ENCODE assay signal across 32 cellular contexts in genomic region chr17:67283727-67284516, GRCh38.
"Had no signal": no experiment of that assay in that cellular context is flagged by ENCODE, and none has a peak within 500 bp of the region (broad histone marks: within the 10 kb centered on the region; RNA-seq: fewer than 3 reads in every experiment).

No MANE protein-coding gene starts in this region.

- DNase-seq: activated CD4-positive, alpha-beta memory T cell treated with anti-CD3 and anti-CD28 coated beads, Interleukin-2, amount 10 ng/mL, durations not matched to agents 7 days and 5 days; activated CD4-positive, alpha-beta T cell treated with anti-CD3 and anti-CD28 coated beads for 1 hour; activated CD4-positive, alpha-beta T cell treated with anti-CD3 and anti-CD28 coated beads for 4 hours; activated CD4-positive, alpha-beta T cell treated with anti-CD3 and anti-CD28 coated beads, Interleukin-2, amount 10 ng/mL, durations not matched to agents 7 days and 5 days; activated CD4-positive, alpha-beta T cell treated with anti-CD3 and anti-CD28 coated beads, Interleukin-2, amount 50 U/mL, for 4 hours; activated CD8-positive, alpha-beta memory T cell treated with anti-CD3 and anti-CD28 coated beads, Interleukin-2, amount 50 U/mL, for 48 hours; activated gamma-delta T cell; activated naive CD4-positive, alpha-beta T cell; activated naive CD4-positive, alpha-beta T cell treated with anti-CD3 and anti-CD28 coated beads, Interleukin-2, amount 10 ng/mL, durations not matched to agents 7 days and 5 days; activated naive CD8-positive, alpha-beta T cell treated with anti-CD3 and anti-CD28 coated beads, Interleukin-2, amount 10 ng/mL, durations not matched to agents 7 days and 5 days; activated T-cell treated with anti-CD3 and anti-CD28 coated beads for 4 hours; activated T-cell treated with anti-CD3 and anti-CD28 coated beads, Interleukin-2, amount 50 U/mL, for 24 hours; activated T-cell treated with anti-CD3 and anti-CD28 coated beads, Interleukin-2, amount 50 U/mL, for 72 hours; central memory CD4-positive, alpha-beta T cell; cerebellar nuclear complex; colonic mucosa; dorsolateral prefrontal cortex; effector memory CD4-positive, alpha-beta T cell; endodermal cell; foreskin fibroblast; gastrocnemius medialis; glutamatergic neuron; heart left ventricle; T-helper 2 cell had no signal

- ATAC-seq: activated naive CD4-positive, alpha-beta T cell treated with anti-CD3 and anti-CD28 coated beads, Interleukin-2, amount 50 U/mL, for 72 hours; activated T-cell treated with anti-CD3 and anti-CD28 coated beads, Interleukin-2, amount 50 U/mL, for 72 hours; esophagus mucosa; gastrocnemius medialis; heart left ventricle; WTC11 had no signal

- H3K36me3 Mint-ChIP-seq: activated naive CD4-positive, alpha-beta T cell treated with anti-CD3 and anti-CD28 coated beads, Interleukin-2, amount 10 ng/mL, durations not matched to agents 7 days and 5 days; activated naive CD4-positive, alpha-beta T cell treated with anti-CD3 and anti-CD28 coated beads, Interleukin-2, amount 50 U/mL, for 72 hours; activated naive CD8-positive, alpha-beta T cell treated with anti-CD3 and anti-CD28 coated beads, Interleukin-2, amount 10 ng/mL, durations not matched to agents 7 days and 5 days; brain; WTC11 had no signal

- H3K27ac Mint-ChIP-seq: activated CD4-positive, alpha-beta memory T cell treated with anti-CD3 and anti-CD28 coated beads, Interleukin-2, amount 10 ng/mL, durations not matched to agents 7 days and 5 days; activated CD4-positive, alpha-beta T cell treated with anti-CD3 and anti-CD28 coated beads, Interleukin-2, amount 10 ng/mL, durations not matched to agents 7 days and 5 days; activated naive CD4-positive, alpha-beta T cell treated with anti-CD3 and anti-CD28 coated beads, Interleukin-2, amount 10 ng/mL, durations not matched to agents 7 days and 5 days; activated naive CD4-positive, alpha-beta T cell treated with anti-CD3 and anti-CD28 coated beads, Interleukin-2, amount 50 U/mL, for 72 hours; activated naive CD8-positive, alpha-beta T cell treated with anti-CD3 and anti-CD28 coated beads, Interleukin-2, amount 10 ng/mL, durations not matched to agents 7 days and 5 days; activated T-cell treated with anti-CD3 and anti-CD28 coated beads, Interleukin-2, amount 50 U/mL, for 24 hours; activated T-cell treated with anti-CD3 and anti-CD28 coated beads, Interleukin-2, amount 50 U/mL, for 72 hours; endodermal cell; WTC11 had no signal

- H3K27me3 Mint-ChIP-seq: activated CD4-positive, alpha-beta T cell treated with anti-CD3 and anti-CD28 coated beads, Interleukin-2, amount 10 ng/mL, durations not matched to agents 7 days and 5 days; activated T-cell treated with anti-CD3 and anti-CD28 coated beads, Interleukin-2, amount 50 U/mL, for 24 hours had no signal

- H3K27ac ChIP-seq: ascending aorta, breast epithelium, cardiac muscle cell, colonic mucosa, dorsolateral prefrontal cortex, gastrocnemius medialis, heart left ventricle, VCaP had no signal

- H3K4me3 Mint-ChIP-seq: activated CD4-positive, alpha-beta memory T cell treated with anti-CD3 and anti-CD28 coated beads, Interleukin-2, amount 10 ng/mL, durations not matched to agents 7 days and 5 days; activated CD4-positive, alpha-beta T cell treated with anti-CD3 and anti-CD28 coated beads, Interleukin-2, amount 10 ng/mL, durations not matched to agents 7 days and 5 days; activated naive CD4-positive, alpha-beta T cell treated with anti-CD3 and anti-CD28 coated beads, Interleukin-2, amount 10 ng/mL, durations not matched to agents 7 days and 5 days; activated naive CD8-positive, alpha-beta T cell treated with anti-CD3 and anti-CD28 coated beads, Interleukin-2, amount 10 ng/mL, durations not matched to agents 7 days and 5 days; activated T-cell treated with anti-CD3 and anti-CD28 coated beads, Interleukin-2, amount 50 U/mL, for 24 hours; activated T-cell treated with anti-CD3 and anti-CD28 coated beads, Interleukin-2, amount 50 U/mL, for 72 hours; brain; endodermal cell; WTC11 had no signal

- H3K4me1 Mint-ChIP-seq: activated CD4-positive, alpha-beta memory T cell treated with anti-CD3 and anti-CD28 coated beads, Interleukin-2, amount 10 ng/mL, durations not matched to agents 7 days and 5 days; activated CD4-positive, alpha-beta T cell treated with anti-CD3 and anti-CD28 coated beads, Interleukin-2, amount 10 ng/mL, durations not matched to agents 7 days and 5 days; activated naive CD4-positive, alpha-beta T cell treated with anti-CD3 and anti-CD28 coated beads, Interleukin-2, amount 10 ng/mL, durations not matched to agents 7 days and 5 days; activated naive CD8-positive, alpha-beta T cell treated with anti-CD3 and anti-CD28 coated beads, Interleukin-2, amount 10 ng/mL, durations not matched to agents 7 days and 5 days had no signal

- H3K9me3 Mint-ChIP-seq: activated CD4-positive, alpha-beta memory T cell treated with anti-CD3 and anti-CD28 coated beads, Interleukin-2, amount 10 ng/mL, durations not matched to agents 7 days and 5 days; activated CD4-positive, alpha-beta T cell treated with anti-CD3 and anti-CD28 coated beads, Interleukin-2, amount 10 ng/mL, durations not matched to agents 7 days and 5 days; activated naive CD4-positive, alpha-beta T cell treated with anti-CD3 and anti-CD28 coated beads, Interleukin-2, amount 10 ng/mL, durations not matched to agents 7 days and 5 days; activated naive CD4-positive, alpha-beta T cell treated with anti-CD3 and anti-CD28 coated beads, Interleukin-2, amount 50 U/mL, for 72 hours; activated naive CD8-positive, alpha-beta T cell treated with anti-CD3 and anti-CD28 coated beads, Interleukin-2, amount 10 ng/mL, durations not matched to agents 7 days and 5 days; activated T-cell treated with anti-CD3 and anti-CD28 coated beads, Interleukin-2, amount 50 U/mL, for 24 hours; activated T-cell treated with anti-CD3 and anti-CD28 coated beads, Interleukin-2, amount 50 U/mL, for 72 hours; brain; endodermal cell; WTC11 had no signal
